Comparison of ENCODE assay signal across 11 cellular contexts in the genomic region with DNA sequence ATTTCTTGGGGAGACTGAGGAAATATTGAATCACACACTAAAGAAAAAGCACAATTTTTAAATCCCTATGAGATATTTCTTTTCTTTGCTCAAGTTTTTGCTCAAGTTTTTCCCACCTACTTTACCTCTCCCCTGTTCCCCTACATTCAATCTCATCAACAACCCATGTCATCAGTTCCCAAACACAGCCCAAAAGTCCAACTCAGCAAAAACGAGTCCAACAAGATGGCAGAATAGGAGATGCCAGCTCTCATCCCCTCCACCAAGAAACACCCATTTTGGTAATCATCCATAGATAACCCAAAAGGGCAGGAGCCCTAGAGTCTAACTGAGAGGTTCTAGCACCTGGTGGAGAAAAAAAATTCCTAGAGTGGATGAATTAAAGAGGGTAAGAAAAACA.
"Had no signal": no experiment of that assay in that cellular context is flagged by ENCODE, and none has a peak within 500 bp of the region (broad histone marks: within the 10 kb centered on the region; RNA-seq: fewer than 3 reads in every experiment).

No MANE protein-coding gene starts in this region.

- H3K27ac ChIP-seq: GM23248 had no signal

- H2AFZ ChIP-seq: GM23248, GM23338 had no signal

- FAIRE-seq: H1, H54 had no signal

- H3K27ac Mint-ChIP-seq: GM23338, HFFc6 had no signal

- H3K4me3 Mint-ChIP-seq: GM23338, H9, HFFc6 had no signal

- H3K9me3 Mint-ChIP-seq: GM23338, H9 had no signal

- DNase-seq: GM23248, GOT3, H7, H9, HCEC 1CT, HFFc6 had no signal

- H3K9ac ChIP-seq: GM23248 had no signal

- H3K4me2 ChIP-seq: GM23338 had no signal

- ATAC-seq: GM23338, HCT116 had no signal

- H3K9me3 ChIP-seq: HAP-1 had no signal

- H3K36me3 ChIP-seq: HAP-1 had no signal

- H3K4me3 ChIP-seq: GM23248, GM23338, HAP-1 had no signal
